Comparison of ENCODE assay signal across 27 cellular contexts in the genomic region with DNA sequence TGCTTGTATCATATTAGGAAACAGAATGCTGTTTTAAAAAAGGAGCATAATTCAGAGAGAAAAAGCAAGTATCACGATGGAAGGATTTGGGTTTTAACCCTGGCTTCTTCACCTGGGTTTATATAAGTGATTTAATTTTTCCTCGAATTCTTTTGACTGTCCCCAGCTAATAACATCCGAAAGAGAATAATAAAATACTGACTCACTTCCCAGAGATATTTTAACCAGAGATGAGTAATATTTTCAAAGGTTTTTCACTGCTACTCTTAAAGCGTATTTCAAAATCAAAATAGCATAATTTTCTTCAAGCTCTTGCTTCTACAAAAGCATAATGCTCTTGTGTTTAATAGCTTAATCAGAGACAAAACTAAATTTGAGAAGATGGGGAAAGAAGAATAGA.
DNase-seq lines count a peak whose midpoint lies in the region; FAIRE-seq and TF ChIP-seq lines count a peak whose summit lies in the region.
"Had no signal": no experiment of that assay in that cellular context is flagged by ENCODE, and none has a peak within 500 bp of the region (broad histone marks: within the 10 kb centered on the region; RNA-seq: fewer than 3 reads in every experiment).

No MANE protein-coding gene starts in this region.

- TF ChIP-seq CTCF in keratinocyte (optimal IDR thresholded peaks at IDR 0.05 in 1 of 3, IDR thresholded peaks at IDR 0.05 in 1 of 3, conservative IDR thresholded peaks at IDR 0.05 in 1 of 3; ENCODE audit: extremely low read depth in 1 of 3, insufficient read depth in 2 of 3, low read length in 3 of 3), result no peak
- TF ChIP-seq CTCF in mesothelial cell of epicardium (IDR thresholded peaks at IDR 0.05; ENCODE audit: unreplicated experiment), result no peak

- dilution Hi-C loops in keratinocyte (cut with MboI; ENCODE audit: extremely low pct_ligation_motif_present, low sequenced_read_pairs), result no loop called here

- WGBS in mesendoderm (ENCODE audit: extremely low coverage, insufficient coverage, low lambda C conversion rate), result no CpG with 5 or more reads among the region's 4 CpGs

- H3K4me3 Mint-ChIP-seq in mesothelial cell of epicardium, result no peak overlapping the region
- H3K4me3 Mint-ChIP-seq: activated naive CD8-positive, alpha-beta T cell treated with anti-CD3 and anti-CD28 coated beads, Interleukin-2, amount 50 U/mL, for 24 hours; naive thymus-derived CD8-positive, alpha-beta T cell; T-helper 2 cell treated with Interferon-gamma antibody and Interleukin-4, amounts not matched to agents 5 μg/mL and 100 μg/mL, for 36 hours had no signal

- H3K27me3 Mint-ChIP-seq in mesothelial cell of epicardium (ENCODE audit: low read depth), result no peaks in the 10 kb centered on the region
- H3K27me3 Mint-ChIP-seq: activated naive CD8-positive, alpha-beta T cell treated with anti-CD3 and anti-CD28 coated beads, Interleukin-2, amount 50 U/mL, for 24 hours; naive thymus-derived CD8-positive, alpha-beta T cell had no signal

- no peak overlapping the region for H3K4ac ChIP-seq in mesendoderm (ENCODE audit: low read depth, low read length)

- peaks cover 23% of the 10 kb centered on the region for H3K9me3 Mint-ChIP-seq in mesothelial cell of epicardium

- H4K8ac ChIP-seq in mesendoderm (ENCODE audit: low read depth, low read length), result no peak overlapping the region

- no peaks in the 10 kb centered on the region for H3K79me1 ChIP-seq in mesendoderm (ENCODE audit: low read length)

- H2AK5ac ChIP-seq in mesendoderm (ENCODE audit: low read length), result no peak overlapping the region

- no peaks in the 10 kb centered on the region for H3K79me2 ChIP-seq in keratinocyte (ENCODE audit: control insufficient read depth, insufficient read depth, low read length)
- H3K79me2 ChIP-seq in mesendoderm (ENCODE audit: control insufficient read depth, insufficient read depth, low read length), result no peaks in the 10 kb centered on the region

- H3K9ac ChIP-seq in keratinocyte (ENCODE audit: control insufficient read depth, extremely low read depth, insufficient read depth, low read length), result no peak overlapping the region
- H3K9ac ChIP-seq in mesendoderm (ENCODE audit: low read length), result no peak overlapping the region
- H3K9ac ChIP-seq: BLaER1 treated with 17β-estradiol and CSF1 and Interleukin-3, amounts not matched to agents 10 nM and 100 nM had no signal

- no peak overlapping the region for H3K18ac ChIP-seq in mesendoderm (ENCODE audit: low read length)

- no peak overlapping the region for H2BK5ac ChIP-seq in mesendoderm (ENCODE audit: low read length)

- peak overlapping the region; percentile 1 for H3K27ac ChIP-seq in caudate nucleus (ENCODE audit: low read depth, low read length)
- no peak overlapping the region for H3K27ac ChIP-seq in keratinocyte (ENCODE audit: control insufficient read depth, insufficient read depth, low read length)
- no peak overlapping the region for H3K27ac ChIP-seq in mesendoderm (ENCODE audit: low read depth, low read length)
- H3K27ac ChIP-seq: BLaER1 treated with 17β-estradiol and CSF1 and Interleukin-3, amounts not matched to agents 10 nM and 100 nM; left ventricle myocardium inferior; ovary; tibial nerve; VCaP had no signal

- H4K20me1 ChIP-seq in keratinocyte (ENCODE audit: control insufficient read depth, extremely low read depth, insufficient read depth, low read length), result no peaks in the 10 kb centered on the region
- H4K20me1 ChIP-seq: BLaER1 treated with 17β-estradiol and CSF1 and Interleukin-3, amounts not matched to agents 10 nM and 100 nM had no signal

- H2AFZ ChIP-seq in keratinocyte (ENCODE audit: control insufficient read depth, low read length), result no peak overlapping the region

- H3K27me3 ChIP-seq in keratinocyte (ENCODE audit: control insufficient read depth, extremely low read depth, insufficient read depth, low read length), result no peaks in the 10 kb centered on the region
- no peaks in the 10 kb centered on the region for H3K27me3 ChIP-seq in mesendoderm (ENCODE audit: insufficient read depth, low read length, poor library complexity)
- H3K27me3 ChIP-seq: BLaER1 treated with 17β-estradiol and CSF1 and Interleukin-3, amounts not matched to agents 10 nM and 100 nM; ovary; tibial nerve had no signal

- no peaks in the 10 kb centered on the region for H3K9me1 ChIP-seq in keratinocyte (ENCODE audit: control insufficient read depth, extremely low read depth, insufficient read depth, low read length)

- H3K9me3 ChIP-seq in keratinocyte (ENCODE audit: control insufficient read depth, low read depth, low read length), result no peaks in the 10 kb centered on the region
- H3K9me3 ChIP-seq: ovary had no signal

- no peak overlapping the region for H3K56ac ChIP-seq in mesendoderm (ENCODE audit: low read length)

- H3K4me1 ChIP-seq in keratinocyte (ENCODE audit: control insufficient read depth, extremely low read depth, insufficient read depth, low read length) (peaks cover 11% of the 10 kb centered on the region), mesendoderm (ENCODE audit: control insufficient read depth, low read depth, low read length) (no peaks in the 10 kb centered on the region)
- H3K4me1 ChIP-seq: tibial nerve had no signal

- H4K5ac ChIP-seq in mesendoderm (ENCODE audit: low read length), result no peak overlapping the region

- peaks cover 7% of the 10 kb centered on the region for H3K4me1 Mint-ChIP-seq in mesothelial cell of epicardium
- H3K4me1 Mint-ChIP-seq: naive thymus-derived CD8-positive, alpha-beta T cell had no signal

- FAIRE-seq in keratinocyte (lab: Jason Lieb, UNC), result no peak
- FAIRE-seq: GM19239 had no signal

- no peak overlapping the region for H2BK15ac ChIP-seq in mesendoderm (replicated peaks; ENCODE audit: low read depth)

- DNase-seq in EH (ENCODE audit: low read depth) (peak; percentile 51), LHCN-M2 (ENCODE audit: low read depth) (peak; percentile 51), caudate nucleus (lab: John Stamatoyannopoulos, UW) (no peak), keratinocyte (ENCODE audit: low read depth, low spot score) (no peak), mesothelial cell of epicardium (ENCODE audit: low spot score in 2 of 2, unreplicated experiment in 2 of 2) (no peak), mesendoderm (no peak), NCI-H146 (lab: John Stamatoyannopoulos, UW) (no peak)
- DNase-seq: activated CD4-positive, alpha-beta T cell treated with anti-CD3 and anti-CD28 coated beads for 48 hours; activated CD8-positive, alpha-beta memory T cell treated with anti-CD3 and anti-CD28 coated beads for 24 hours; activated gamma-delta T cell; activated naive CD8-positive, alpha-beta T cell treated with anti-CD3 and anti-CD28 coated beads, Interleukin-2, amount 50 U/mL, for 24 hours; effector memory CD4-positive, alpha-beta T cell; GF-D8; hypothalamus; left ventricle myocardium inferior; naive thymus-derived CD8-positive, alpha-beta T cell; NCI-H446 treated with DMSO at 0.1 percent for 48 hours; ovary; retina; stimulated activated CD4-positive, alpha-beta T cell treated with anti-CD3 and anti-CD28 coated beads, Interleukin-1b, Interleukin-23, amount 100 ng/mL, for 48 hours; stimulated activated CD8-positive, alpha-beta memory T cell treated with anti-CD3 and anti-CD28 coated beads, Interleukin-4, amount 100 ng/mL, for 48 hours had no signal

- H3K27ac Mint-ChIP-seq in mesothelial cell of epicardium, result no peak overlapping the region
- H3K27ac Mint-ChIP-seq: activated naive CD8-positive, alpha-beta T cell treated with anti-CD3 and anti-CD28 coated beads, Interleukin-2, amount 50 U/mL, for 24 hours; naive thymus-derived CD8-positive, alpha-beta T cell; T-helper 2 cell treated with Interferon-gamma antibody and Interleukin-4, amounts not matched to agents 5 μg/mL and 100 μg/mL, for 36 hours had no signal

- no peak overlapping the region for H3K23ac ChIP-seq in mesendoderm (ENCODE audit: low read length)

- H3K4me2 ChIP-seq in keratinocyte (ENCODE audit: control insufficient read depth, extremely low read depth, insufficient read depth, low read depth, low read length) (peak overlapping the region; percentile 12), mesendoderm (ENCODE audit: low read length) (no peak overlapping the region)
- H3K4me2 ChIP-seq: smooth muscle cell had no signal

- H2BK120ac ChIP-seq in mesendoderm (ENCODE audit: low read depth, low read length), result no peak overlapping the region

- H3K4me3 ChIP-seq in keratinocyte (ENCODE audit: control insufficient read depth in 2 of 3, extremely low read depth in 1 of 3, insufficient read depth in 2 of 3, low read depth in 1 of 3, low read length in 3 of 3) (no peak overlapping the region), mesendoderm (ENCODE audit: low read length) (no peak overlapping the region)
- H3K4me3 ChIP-seq: BLaER1 treated with 17β-estradiol and CSF1 and Interleukin-3, amounts not matched to agents 10 nM and 100 nM; left ventricle myocardium inferior; ovary; smooth muscle cell; tibial nerve had no signal

- H3K36me3 ChIP-seq in keratinocyte (ENCODE audit: control insufficient read depth in 2 of 2, extremely low read depth in 1 of 2, insufficient read depth in 2 of 2, low read length in 2 of 2), result no peaks in the 10 kb centered on the region
- H3K36me3 ChIP-seq in mesendoderm (ENCODE audit: control insufficient read depth, insufficient read depth, low read length), result no peaks in the 10 kb centered on the region
- H3K36me3 ChIP-seq: BLaER1 treated with 17β-estradiol and CSF1 and Interleukin-3, amounts not matched to agents 10 nM and 100 nM; left ventricle myocardium inferior; ovary; tibial nerve had no signal

- H3K36me3 Mint-ChIP-seq in mesothelial cell of epicardium, result peaks cover 7% of the 10 kb centered on the region

Comparison
In these comparisons a context has a peak if more than half of its experiments do, and no peak if none do; other contexts are left out.
1. DNase-seq: peak in EH (single experiment) and LHCN-M2 (single experiment); none in caudate nucleus (0 of 61), keratinocyte (single experiment), mesothelial cell of epicardium (0 of 2), mesendoderm (single experiment) and NCI-H146 (single experiment).